Comparison of ENCODE assay signal across 8 cellular contexts in the genomic region with DNA sequence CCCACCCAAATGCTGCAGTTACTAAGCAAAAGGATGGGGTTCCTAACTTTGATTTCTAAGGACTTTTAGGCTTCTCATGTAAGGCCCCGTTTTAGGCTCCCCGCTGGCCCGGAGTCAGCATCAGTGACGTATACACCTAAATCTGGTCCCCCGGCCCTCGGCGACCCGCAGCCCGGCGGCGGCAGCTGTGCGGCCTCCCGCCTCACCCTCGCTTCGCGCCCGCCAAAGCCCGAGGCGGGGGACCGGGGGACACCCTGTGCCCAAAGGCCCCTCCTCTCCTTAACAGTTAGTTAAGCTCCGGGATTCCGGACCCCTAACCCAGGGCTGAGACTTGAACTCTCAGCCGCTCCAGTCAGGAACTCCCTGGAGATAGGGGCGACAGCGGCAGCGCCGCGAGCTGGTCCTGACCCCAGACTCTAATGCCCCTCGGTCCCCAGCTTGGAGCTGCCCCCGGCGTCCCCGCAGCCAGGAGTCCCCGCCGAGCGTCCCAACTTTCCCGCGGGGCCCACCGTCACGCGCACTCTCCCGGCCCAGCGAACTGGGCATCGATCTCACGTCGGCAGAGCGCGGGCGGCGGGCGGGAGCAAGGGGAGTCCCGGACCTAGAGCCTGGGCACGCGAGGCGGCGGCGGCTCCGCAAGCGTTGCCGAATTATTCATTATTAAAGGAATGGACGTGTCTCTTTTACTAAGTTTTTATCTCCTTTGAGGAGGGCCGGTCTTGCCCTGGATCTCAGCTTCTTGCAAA. TPM values are rescaled to one million over a fixed set of nuclear protein-coding genes. Genes with fewer than 3 reads are reported as not detected.
DNase-seq lines count a peak whose midpoint lies in the region; ATAC-seq and TF ChIP-seq lines count a peak whose summit lies in the region.

No MANE protein-coding gene starts in this region.

- 4% methylated on average over 33 of the region's 61 CpGs; no CpG with 5 or more reads in 1 of the 2 experiments for WGBS in IMR-90 (ENCODE audit: extremely low coverage in 2 of 2, insufficient read length in 1 of 2), 2 experiments
- WGBS in urinary bladder: under 1% methylated on average over 61 of the region's 61 CpGs

- no peak overlapping the region for H2BK5ac ChIP-seq in IMR-90 (ENCODE audit: low read depth, low read length, poor library complexity, severe bottlenecking)

- TF ChIP-seq CTCF in IMR-90 (conservative IDR thresholded peaks at IDR 0.05; ENCODE audit: low read depth, low read length): no peak
- TF ChIP-seq CTCF in fibroblast of lung (conservative IDR thresholded peaks at IDR 0.05 in 1 of 2, IDR thresholded peaks at IDR 0.05 in 1 of 2; ENCODE audit: low read depth in 1 of 2, low read length in 2 of 2): no peak
- no peak for TF ChIP-seq CTCF in neural progenitor cell (IDR thresholded peaks at IDR 0.05)

- H3K27ac ChIP-seq in IMR-90 (ENCODE audit: insufficient read depth, low read length) (no peak overlapping the region), fibroblast of lung (ENCODE audit: insufficient read depth, low read length) (peak overlapping the region; percentile 57), neural progenitor cell (no peak overlapping the region), urinary bladder (ENCODE audit: low read depth) (no peak overlapping the region)

- peak overlapping the region; percentile 50 for H3K4me3 ChIP-seq in IMR-90 (ENCODE audit: insufficient read depth, low read depth, low read length)
- peak overlapping the region; percentile 73 to 91 (median 84) for H3K4me3 ChIP-seq in fibroblast of lung (replicated peaks in 1 of 4; ENCODE audit: control extremely low read depth in 1 of 4, insufficient read depth in 1 of 4, low read depth in 3 of 4, low read length in 4 of 4)
- peak overlapping the region; percentile 77 for H3K4me3 ChIP-seq in neural progenitor cell
- peak overlapping the region; percentile 91 for H3K4me3 ChIP-seq in urinary bladder (ENCODE audit: low read depth, low read length)

- POLR2A ChIA-PET in IMR-90 (lab: Charles Lee; ENCODE audit: unreplicated experiment): no interaction called here

- TF ChIP-seq POLR2A in IMR-90 (IDR thresholded peaks at IDR 0.05; ENCODE audit: low read depth, low read length): no peak

- H3K4me2 ChIP-seq in IMR-90 (ENCODE audit: low read depth, low read length) (peak overlapping the region; percentile 77), fibroblast of lung (ENCODE audit: extremely low read depth, insufficient read depth, low read length) (peak overlapping the region; percentile 88), neural progenitor cell (peak overlapping the region; percentile 99)

- no peak overlapping the region for H3K14ac ChIP-seq in IMR-90 (replicated peaks; ENCODE audit: low read depth, low read length)

- no peak overlapping the region for H2BK15ac ChIP-seq in IMR-90 (ENCODE audit: low read depth, low read length)

- no peaks in the 10 kb centered on the region for H3K36me3 Mint-ChIP-seq in neural progenitor cell

- peak overlapping the region; percentile 96 for H3K4me3 Mint-ChIP-seq in neural progenitor cell

- peaks cover 50% of the 10 kb centered on the region for H3K27me3 Mint-ChIP-seq in neural progenitor cell (ENCODE audit: insufficient read depth, low read depth)

- H3K56ac ChIP-seq in IMR-90 (ENCODE audit: extremely low read depth, insufficient read depth, low read length): no peak overlapping the region

- H3K4me1 ChIP-seq in IMR-90 (ENCODE audit: control insufficient read depth, insufficient read depth, low read length) (no peaks in the 10 kb centered on the region), fibroblast of lung (ENCODE audit: control insufficient read depth, extremely low read depth, insufficient read depth, low read length) (peaks cover 2% of the 10 kb centered on the region), neural progenitor cell (peaks cover 18% of the 10 kb centered on the region), urinary bladder (ENCODE audit: insufficient read depth) (no peaks in the 10 kb centered on the region)

- H3K9me3 ChIP-seq in IMR-90 (ENCODE audit: control insufficient read depth, insufficient read depth, low read length): no peaks in the 10 kb centered on the region
- no peaks in the 10 kb centered on the region for H3K9me3 ChIP-seq in fibroblast of lung (ENCODE audit: control insufficient read depth, insufficient read depth, low read depth, low read length)
- no peaks in the 10 kb centered on the region for H3K9me3 ChIP-seq in neural progenitor cell (ENCODE audit: low read depth)

- H3K79me1 ChIP-seq in IMR-90 (ENCODE audit: low read depth in 1 of 2, low read length in 2 of 2): no peaks in the 10 kb centered on the region

- TF ChIP-seq RAD21 in IMR-90 (IDR thresholded peaks at IDR 0.05; ENCODE audit: low read length): no peak

- H3K27me3 ChIP-seq in IMR-90 (ENCODE audit: control insufficient read depth, insufficient read depth, low read length) (peaks cover 38% of the 10 kb centered on the region), fibroblast of lung (ENCODE audit: control insufficient read depth, insufficient read depth, low read length) (no peaks in the 10 kb centered on the region), neural progenitor cell (peaks cover 94% of the 10 kb centered on the region)

- H3K9ac ChIP-seq in IMR-90 (ENCODE audit: low read depth, low read length): no peak overlapping the region
- peak overlapping the region; percentile 29 for H3K9ac ChIP-seq in fibroblast of lung (ENCODE audit: insufficient read depth, low read length)
- H3K9ac ChIP-seq in neural progenitor cell: no peak overlapping the region

- BruUV-seq in IMR-90 (replicated peaks; lab: Mats Ljungman, UMichigan): no TSS peak

- H3K4ac ChIP-seq in IMR-90 (ENCODE audit: low read depth, low read length): no peak overlapping the region

- H3F3A ChIP-seq in neural progenitor cell (ENCODE audit: low read depth): peaks cover 15% of the 10 kb centered on the region

- intact Hi-C loops in IMR-90 (cut with micrococcal nuclease): loop anchor here (1.0 to 5.0 kb wide), 4 partner anchors 459 to 819 kb away; no protein-coding TSS in a partner anchor

- no peak overlapping the region for H2AK5ac ChIP-seq in IMR-90 (ENCODE audit: low read depth, low read length)

- ATAC-seq in IMR-90 (ENCODE audit: low read depth): no peak

- no peaks in the 10 kb centered on the region for H3K9me3 Mint-ChIP-seq in neural progenitor cell

- H4K91ac ChIP-seq in IMR-90 (ENCODE audit: insufficient read depth, low read depth, low read length): no peak overlapping the region

- no peak overlapping the region for H3K27ac Mint-ChIP-seq in neural progenitor cell

- DNase-seq in IMR-90: no peak
- peak; percentile 26 for DNase-seq in activated T-cell treated with anti-CD3 and anti-CD28 coated beads for 48 hours (ENCODE audit: low read depth)
- DNase-seq in fibroblast of lung (ENCODE audit: low read depth in 2 of 2): peak in 1 of 2 donors; percentile 3
- DNase-seq in neural progenitor cell (ENCODE audit: low spot score): peak; percentile 56
- no peak for DNase-seq in UCSD-AML1 (lab: John Stamatoyannopoulos, UW; ENCODE audit: unreplicated experiment)
- DNase-seq in NCI-H2081 treated with DMSO at 0.1 percent for 48 hours (lab: John Stamatoyannopoulos, UW): no peak
- DNase-seq in kidney glomerular epithelial cell (lab: John Stamatoyannopoulos, UW): no peak

- no peak overlapping the region for H4K8ac ChIP-seq in IMR-90 (ENCODE audit: low read depth in 2 of 2, low read length in 2 of 2)

- no peaks in the 10 kb centered on the region for H3K9me1 ChIP-seq in IMR-90 (ENCODE audit: insufficient read depth, low read length)

- no peak overlapping the region for H4K5ac ChIP-seq in IMR-90 (ENCODE audit: low read depth, low read length)

- H3K18ac ChIP-seq in IMR-90 (ENCODE audit: low read depth, low read length): no peak overlapping the region

- no peak overlapping the region for H2BK120ac ChIP-seq in IMR-90 (ENCODE audit: low read depth, low read length)

- H2BK20ac ChIP-seq in IMR-90 (ENCODE audit: low read depth, low read length): no peak overlapping the region

- H3K79me2 ChIP-seq in fibroblast of lung (ENCODE audit: control insufficient read depth, insufficient read depth, low read length) (peaks cover 21% of the 10 kb centered on the region), neural progenitor cell (ENCODE audit: low read depth) (no peaks in the 10 kb centered on the region)

- H3K4me1 Mint-ChIP-seq in neural progenitor cell: peaks cover 4% of the 10 kb centered on the region

- CTCF ChIA-PET in IMR-90 (lab: Yijun Ruan, JAX): interaction anchor here (0.6 kb wide), 1 partner anchor 413 kb away, joined by 7 read pairs; no protein-coding TSS in a partner anchor

- no peak overlapping the region for H3K23ac ChIP-seq in IMR-90 (ENCODE audit: low read depth, low read length)

- H2AFZ ChIP-seq in IMR-90 (replicated peaks; ENCODE audit: low read length, poor library complexity): peak overlapping the region; percentile 78
- peak overlapping the region; percentile 48 for H2AFZ ChIP-seq in fibroblast of lung (ENCODE audit: low read length)
- peak overlapping the region; percentile 71 for H2AFZ ChIP-seq in neural progenitor cell (replicated peaks)

- in situ Hi-C loops in IMR-90 (cut with MboI; ENCODE audit: low sequenced_read_pairs): no loop called here

- H4K20me1 ChIP-seq in IMR-90 (ENCODE audit: insufficient read depth, low read length) (no peaks in the 10 kb centered on the region), fibroblast of lung (ENCODE audit: control insufficient read depth, extremely low read depth, insufficient read depth, low read length) (no peaks in the 10 kb centered on the region), neural progenitor cell (ENCODE audit: low read depth) (peaks cover 9% of the 10 kb centered on the region)

- H2AK9ac ChIP-seq in IMR-90 (replicated peaks; ENCODE audit: low read depth, low read length, poor library complexity): peak overlapping the region; percentile 66

- dilution Hi-C loops in IMR-90 (cut with HindIII; ENCODE audit: low sequenced_read_pairs, unreplicated experiment): no loop called here

- H3K36me3 ChIP-seq in IMR-90 (ENCODE audit: control insufficient read depth, insufficient read depth, low read length) (no peaks in the 10 kb centered on the region), fibroblast of lung (ENCODE audit: control insufficient read depth, insufficient read depth, low read length) (no peaks in the 10 kb centered on the region), neural progenitor cell (no peaks in the 10 kb centered on the region), urinary bladder (ENCODE audit: insufficient read depth) (no peaks in the 10 kb centered on the region)

TF ChIP-seq in IMR-90, 13 proteins besides CTCF, POLR2A, EP300 and RAD21 (continues in another document):
- no peak for TF ChIP-seq CEBPB (IDR thresholded peaks at IDR 0.05; ENCODE audit: low read depth, low read length)
- no peak for TF ChIP-seq RFX5 (IDR thresholded peaks at IDR 0.05; ENCODE audit: low read depth, low read length)

RNA-seq across cellular contexts. Expression of a gene that starts 1.5 kb away (rescaled TPM):
- total RNA-seq in IMR-90 (2012; rRNA removed) (1.9 and 2.3 TPM in 2 replicates), fibroblast of lung (4.4 and 7.4 TPM in 2 replicates), neural progenitor cell (ENCODE audit: low replicate concordance) (0.73 and 0.84 TPM in 2 replicates), urinary bladder (19.1 TPM)
- polyA plus RNA-seq in IMR-90 (2012; rRNA removed) (0.90 and 1.1 TPM in 2 replicates), fibroblast of lung (1.9 and 9.9 TPM in 2 replicates), urinary bladder (15.5 TPM)
- 0.30 and 0.43 TPM in 2 replicates for polyA plus RNA-seq in IMR-90 (2012; cell fraction: cytosol; rRNA removed)
- polyA plus RNA-seq in IMR-90 (2012; cell fraction: nucleus; rRNA removed; ENCODE audit: low replicate concordance): 0.24 and 1.3 TPM in 2 replicates
- polyA plus RNA-seq in fibroblast of lung (2012): 1.2 and 5.3 TPM in 2 replicates
- 6.4 and 20.5 TPM in 2 replicates for polyA minus RNA-seq in fibroblast of lung (ENCODE audit: low replicate concordance)

Comparison
In these comparisons a context has a peak if more than half of its experiments do, and no peak if none do; other contexts are left out.
1. DNase-seq: peak in activated T-cell treated with anti-CD3 and anti-CD28 coated beads for 48 hours (single experiment) and neural progenitor cell (single experiment); none in IMR-90 (single experiment), UCSD-AML1 (single experiment), NCI-H2081 treated with DMSO at 0.1 percent for 48 hours (single experiment) and kidney glomerular epithelial cell (single experiment).
2. Peak in every context shown above with its lines, with median percentiles within 50 percentile points of each other: H2AFZ ChIP-seq, H3K4me2 ChIP-seq and H3K4me3 ChIP-seq.